ENCODE assay signal across 8 cellular contexts in the genomic region with DNA sequence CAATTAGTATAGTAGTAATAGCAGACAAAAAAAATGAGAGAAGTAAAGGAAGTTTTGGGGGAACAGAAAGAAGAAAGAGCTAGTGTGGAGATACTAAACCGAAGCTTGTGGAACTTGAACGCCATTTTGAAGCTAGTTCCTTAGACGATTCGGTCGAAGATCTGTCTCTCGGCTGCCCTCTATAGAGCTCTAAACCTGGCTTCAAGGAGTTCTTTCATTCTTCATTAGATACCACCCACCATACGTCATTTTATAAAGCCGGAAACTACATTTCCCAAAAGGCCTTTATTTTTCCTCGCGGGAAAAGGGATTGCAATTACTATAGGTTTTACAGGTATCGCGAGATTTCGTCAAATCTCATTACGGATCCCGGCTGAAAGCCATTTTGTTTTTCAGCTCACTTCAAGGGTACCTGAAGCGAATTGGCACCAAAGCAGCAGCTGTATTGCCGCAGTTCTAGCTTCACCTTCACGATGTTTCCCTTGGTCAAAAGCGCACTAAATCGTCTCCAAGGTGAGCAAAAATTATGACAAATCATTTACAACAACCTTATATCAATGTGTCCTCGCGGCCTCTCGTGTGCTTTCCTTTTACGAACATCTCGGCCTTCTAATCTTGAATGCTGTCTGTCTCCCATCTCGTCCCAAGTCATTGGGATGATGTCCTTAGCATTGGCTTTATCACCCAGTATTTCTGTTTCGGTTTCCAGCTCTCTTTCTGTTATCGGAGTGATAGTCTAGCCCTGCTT. TPM values are rescaled to one million over a fixed set of nuclear protein-coding genes. Genes with fewer than 3 reads are reported as not detected.
A peak's percentile ranks its signal among the peaks of the same experiment; 100 is the strongest.
DNase-seq lines count a peak whose midpoint lies in the region; ATAC-seq, FAIRE-seq and TF ChIP-seq lines count a peak whose summit lies in the region.

A gene with protein sequence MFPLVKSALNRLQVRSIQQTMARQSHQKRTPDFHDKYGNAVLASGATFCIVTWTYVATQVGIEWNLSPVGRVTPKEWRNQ (plus strand): TSS at position 388 of the 748 bp plus-strand sequence. CDS start 86 bp downstream, at position 474.

- DNase-seq in NCI-H1105 (lab: John Stamatoyannopoulos, UW) (peak; percentile 92), SKM-1 treated with dmso at 0.1 percent for 144 hours (lab: John Stamatoyannopoulos, UW; ENCODE audit: unreplicated experiment) (peak; percentile 92), Right ventricle myocardium superior (no peak), osteocyte (ENCODE audit: extremely low spot score, unreplicated experiment) (no peak), urothelium cell line (ENCODE audit: low spot score) (peak; percentile 62)

- peak within 1 kb of the TSS; percentile 53 for H3K4me3 ChIP-seq in GM12875 (ENCODE audit: low read depth, low read length)

- TF ChIP-seq CTCF in GM12875 (IDR thresholded peaks at IDR 0.05; ENCODE audit: borderline replicate concordance, insufficient read depth, low read depth, low read length) (peak; percentile 36; the same call in 1 of the 2 replicates), osteocyte (IDR thresholded peaks at IDR 0.05) (peak; percentile 54)

- no peak within 1 kb of the TSS for H3K27ac ChIP-seq in adipose tissue (ENCODE audit: low read depth, low read length)

- H3K27ac Mint-ChIP-seq in osteocyte (ENCODE audit: unreplicated experiment), result peak within 1 kb of the TSS; percentile 92

- H3K9me3 Mint-ChIP-seq in osteocyte (ENCODE audit: unreplicated experiment), result peaks cover 7% of the 10 kb centered on the region

- 1 to 37% (median 1%) methylated on average over 28 of the region's 28 CpGs for WGBS in adipose tissue, 3 donors

- intact Hi-C loops in Right ventricle myocardium superior (cut with DNase I), result no loop called here

- FAIRE-seq in urothelium cell line (lab: Jason Lieb, UNC), result no peak

- ATAC-seq in HG02759 (IDR thresholded peaks at IDR 0.05; ENCODE audit: unreplicated experiment) (peak; percentile 62), Right ventricle myocardium superior (ENCODE audit: poor library complexity) (peak; percentile 82)

- no peaks in the 10 kb centered on the region for H3K27me3 Mint-ChIP-seq in osteocyte (ENCODE audit: unreplicated experiment)

- peaks cover 16% of the 10 kb centered on the region for H3K4me1 Mint-ChIP-seq in osteocyte (ENCODE audit: unreplicated experiment)

- H3K4me3 Mint-ChIP-seq in osteocyte (ENCODE audit: unreplicated experiment), result peak within 1 kb of the TSS; percentile 83

- H3K36me3 Mint-ChIP-seq in osteocyte (ENCODE audit: unreplicated experiment), result peaks cover 13% of the 10 kb centered on the region

RNA-seq across cellular contexts. Expression of the gene that starts here (rescaled TPM):
- polyA plus RNA-seq in adipose tissue, result 100 to 1,000 TPM; 287 to 697 (median 562) TPM
- total RNA-seq in Right ventricle myocardium superior (1,688 TPM), osteocyte (178 and 197 TPM in 2 replicates)

Comparison
In these comparisons a context has a peak if more than half of its experiments do, and no peak if none do; other contexts are left out.
1. DNase-seq: peak in NCI-H1105 (single experiment), SKM-1 treated with dmso at 0.1 percent for 144 hours (single experiment) and urothelium cell line (single experiment); none in Right ventricle myocardium superior (single experiment) and osteocyte (single experiment).